ENCODE assay signal across 8 cellular contexts in genomic region chr9:99821187-99822095, GRCh38. TPM values are rescaled to one million over a fixed set of nuclear protein-coding genes. Genes with fewer than 3 reads are reported as not detected.
DNase-seq lines count a peak whose midpoint lies in the region; ATAC-seq and TF ChIP-seq lines count a peak whose summit lies in the region.

Gene NR4A3 (plus strand): TSS chr9:99821885. CDS start chr9:99828043, 6,158 bp downstream.

- H3F3A ChIP-seq in OCI-LY1 (ENCODE audit: insufficient read depth, low read length): peaks cover 4% of the 10 kb centered on the region; the same call in 1 of the 2 replicates

- H3K4me2 ChIP-seq in OCI-LY1 (ENCODE audit: low read length): peak within 1 kb of the TSS; percentile 97

- H3K4me3 ChIP-seq in OCI-LY1 (ENCODE audit: low read depth, low read length, poor library complexity, severe bottlenecking) (peak within 1 kb of the TSS; percentile 76), mononuclear cell (ENCODE audit: low read length) (peak within 1 kb of the TSS; percentile 73)

- intact Hi-C loops in Calu3 (cut with micrococcal nuclease; ENCODE audit: unreplicated experiment): loop anchor here (5.0 kb wide), 1 partner anchor 191 kb away; no protein-coding TSS in a partner anchor

- H3K4me3 Mint-ChIP-seq in Calu3 (ENCODE audit: low read depth, unreplicated experiment): peak within 1 kb of the TSS; percentile 90

- H3K9ac ChIP-seq in OCI-LY1 (ENCODE audit: low read length): peak within 1 kb of the TSS; percentile 65

- no peaks in the 10 kb centered on the region for H3K79me2 ChIP-seq in OCI-LY1 (ENCODE audit: insufficient read depth, low read length)

- H3K27me3 Mint-ChIP-seq in Calu3 (ENCODE audit: unreplicated experiment): peaks cover 45% of the 10 kb centered on the region

- no peak for TF ChIP-seq CTCF in Calu3 (IDR thresholded peaks at IDR 0.05; ENCODE audit: unreplicated experiment)
- TF ChIP-seq CTCF in OCI-LY1 (IDR thresholded peaks at IDR 0.05; ENCODE audit: low read length): no peak

- H3K4me1 ChIP-seq in OCI-LY1 (ENCODE audit: insufficient read depth, low read length, severe bottlenecking): peaks cover 51% of the 10 kb centered on the region
- peaks cover 67% of the 10 kb centered on the region for H3K4me1 ChIP-seq in mononuclear cell (ENCODE audit: insufficient read depth, low read length)

- peak within 1 kb of the TSS; percentile 42 for H3K27ac ChIP-seq in OCI-LY1 (ENCODE audit: low read depth, low read length, poor library complexity, severe bottlenecking)

- CTCF ChIA-PET in Calu3 (lab: Charles Lee): no interaction called here

- DNase-seq in Calu3 (peak; percentile 86), HuH-7 (ENCODE audit: low spot score) (peak; percentile 96), activated T-cell treated with anti-CD3 and anti-CD28 coated beads for 1 hour (ENCODE audit: low read depth) (peak; percentile 76), epidermal melanocyte (ENCODE audit: insufficient read length, low spot score) (peak; percentile 91)
- peak; percentile 77 to 78 for DNase-seq in stimulated activated CD8-positive, alpha-beta memory T cell treated with anti-CD3 and anti-CD28 coated beads, Interleukin-2, amount 100 ng/mL, for 48 hours (ENCODE audit: low read depth in 2 of 2)

- BruUV-seq in Calu3 (replicated peaks; lab: Mats Ljungman, UMichigan): no TSS peak

- no peaks in the 10 kb centered on the region for H3K36me3 ChIP-seq in OCI-LY1 (ENCODE audit: insufficient read depth, low read length)

- peak within 1 kb of the TSS; percentile 41 for H3K27ac Mint-ChIP-seq in Calu3 (ENCODE audit: unreplicated experiment)

- no peaks in the 10 kb centered on the region for H3K9me2 ChIP-seq in OCI-LY1 (ENCODE audit: low read depth, low read length)

- H3K9me3 Mint-ChIP-seq in Calu3 (ENCODE audit: low read depth, unreplicated experiment): no peaks in the 10 kb centered on the region

- H3K36me3 Mint-ChIP-seq in Calu3 (ENCODE audit: insufficient read depth, unreplicated experiment): peaks cover 59% of the 10 kb centered on the region

- peaks cover 9% of the 10 kb centered on the region for H3K4me1 Mint-ChIP-seq in Calu3 (ENCODE audit: low read depth, unreplicated experiment)

- H3K9me3 ChIP-seq in OCI-LY1 (ENCODE audit: low read length) (no peaks in the 10 kb centered on the region), mononuclear cell (ENCODE audit: low read depth, low read length) (no peaks in the 10 kb centered on the region)

- no peaks in the 10 kb centered on the region for H4K20me1 ChIP-seq in OCI-LY1 (ENCODE audit: insufficient read depth, low read length)

- H3K27me3 ChIP-seq in OCI-LY1 (ENCODE audit: insufficient read depth, low read length) (no peaks in the 10 kb centered on the region), mononuclear cell (ENCODE audit: insufficient read depth, low read length) (peaks cover 37% of the 10 kb centered on the region)

- H2AFZ ChIP-seq in OCI-LY1 (ENCODE audit: low read length): peak within 1 kb of the TSS; percentile 86; the same call in 1 of the 2 replicates

- ATAC-seq in GM21447 (IDR thresholded peaks at IDR 0.05; ENCODE audit: unreplicated experiment): peak; percentile 36

RNA-seq across cellular contexts. Expression of gene NR4A3, which starts in this region (rescaled TPM):
- total RNA-seq in Calu3 (2022) (0.21 and 0.66 TPM in 2 replicates), mononuclear cell (18.5 TPM)

Comparison
In these comparisons a context has a peak if more than half of its experiments do, and no peak if none do; other contexts are left out.
1. Peak in every context shown above with its lines: DNase-seq, ATAC-seq, H3K4me3 ChIP-seq and H3K27ac ChIP-seq.
2. RNA of gene NR4A3 (total RNA-seq): 18.5 TPM in mononuclear cell (single experiment); 0.21 to 0.66 TPM in Calu3; every median in the first group is over 10 times any median in the second.
3. Peak in DNase-seq in Calu3; RNA of the gene not detected or under 1 TPM.